In genomic region chrX:2782171-2782570, GRCh38 we compare ENCODE assay signal across 1 cellular context.
TF ChIP-seq lines count a peak whose summit lies in the region.

No MANE protein-coding gene starts in this region.

TF ChIP-seq in K562, 482 proteins besides CTCF, POLR2A, EP300 and RAD21:
- peak; percentile 78 for TF ChIP-seq HMBOX1 (IDR thresholded peaks at IDR 0.05)
- TF ChIP-seq CBX3 (IDR thresholded peaks at IDR 0.05; ENCODE audit: borderline replicate concordance in 1 of 2, low read length in 2 of 2) = no peak
- no peak for TF ChIP-seq CBFB (CRISPR knock-in tag; IDR thresholded peaks at IDR 0.05)
- TF ChIP-seq CREBBP (IDR thresholded peaks at IDR 0.05; ENCODE audit: low read depth, low read length) = no peak
- TF ChIP-seq KLF10 (CRISPR knock-in tag; IDR thresholded peaks at IDR 0.05) = no peak
- no peak for TF ChIP-seq ETV6 (IDR thresholded peaks at IDR 0.05; ENCODE audit: borderline replicate concordance in 1 of 2, low read depth in 2 of 2, low read length in 1 of 2)
- TF ChIP-seq ETV6 (CRISPR knock-in tag; IDR thresholded peaks at IDR 0.05; ENCODE audit: borderline replicate concordance) = no peak
- TF ChIP-seq RBM22 (IDR thresholded peaks at IDR 0.05; ENCODE audit: low read depth, low read length, poor library complexity, severe bottlenecking) = no peak
- no peak for TF ChIP-seq SETDB1 (IDR thresholded peaks at IDR 0.05; ENCODE audit: low read length)
- no peak for TF ChIP-seq MTA2 (IDR thresholded peaks at IDR 0.05; ENCODE audit: low read depth)
- no peak for TF ChIP-seq RNF2 (IDR thresholded peaks at IDR 0.05)
- no peak for TF ChIP-seq ZNF75A (CRISPR knock-in tag; IDR thresholded peaks at IDR 0.05)
- no peak for TF ChIP-seq HMGN3 (IDR thresholded peaks at IDR 0.05; ENCODE audit: borderline replicate concordance, extremely low read depth, insufficient read length, low read depth, low read length)
- TF ChIP-seq DEAF1 (CRISPR knock-in tag; IDR thresholded peaks at IDR 0.05) = no peak
- 0 out of 2 replicates have a peak, but pooled peaks have one; percentile 31 for TF ChIP-seq ZEB2 (IDR thresholded peaks at IDR 0.05)
- TF ChIP-seq ARID1B (IDR thresholded peaks at IDR 0.05) = peak; percentile 31; the same call in 1 of the 2 replicates
